Comparison of ENCODE assay signal across 14 cellular contexts in genomic region chr2:239224249-239224605, GRCh38.
A peak's percentile ranks its signal among the peaks of the same experiment; 100 is the strongest.
DNase-seq lines count a peak whose midpoint lies in the region; ATAC-seq and TF ChIP-seq lines count a peak whose summit lies in the region.
"Had no signal": no experiment of that assay in that cellular context is flagged by ENCODE, and none has a peak within 500 bp of the region (broad histone marks: within the 10 kb centered on the region; RNA-seq: fewer than 3 reads in every experiment).

No MANE protein-coding gene starts in this region.

- peaks cover 86 to 97% (median 94%) of the 10 kb centered on the region in 10 experiments for H3K4me1 ChIP-seq in BLaER1 treated with 17β-estradiol and CSF1 and Interleukin-3, amounts not matched to agents 10 nM and 100 nM
- peaks cover 92 to 100% of the 10 kb centered on the region in 2 experiments for H3K4me1 ChIP-seq in neutrophil (ENCODE audit: control insufficient read depth in 1 of 2, insufficient read depth in 1 of 2, low read depth in 1 of 2, low read length in 1 of 2)

- H3K4me3 Mint-ChIP-seq in effector memory CD8-positive, alpha-beta T cell = peak overlapping the region in 1 of 2 donors; percentile 28
- H3K4me3 Mint-ChIP-seq: CD8-positive, alpha-beta memory T cell had no signal

- H3K27me3 ChIP-seq in BLaER1 treated with 17β-estradiol and CSF1 and Interleukin-3, amounts not matched to agents 10 nM and 100 nM = no peaks in the 10 kb centered on the region
- no peaks in the 10 kb centered on the region for H3K27me3 ChIP-seq in neutrophil

- H3K4me1 Mint-ChIP-seq in effector memory CD8-positive, alpha-beta T cell (ENCODE audit: low read depth in 2 of 2) = peaks cover 62 to 71% of the 10 kb centered on the region in 2 donors

- peak overlapping the region in 9 of 11 experiments; percentile 83 to 98 (median 95); a peak in 18 of 22 replicates for H3K27ac ChIP-seq in BLaER1 treated with 17β-estradiol and CSF1 and Interleukin-3, amounts not matched to agents 10 nM and 100 nM
- H3K27ac ChIP-seq in neutrophil = peak overlapping the region; percentile 80

- H3K9ac ChIP-seq in BLaER1 treated with 17β-estradiol and CSF1 and Interleukin-3, amounts not matched to agents 10 nM and 100 nM = peak overlapping the region in 9 of 11 experiments; percentile 70 to 84 (median 82); a peak in 13 of 22 replicates

- H3K36me3 Mint-ChIP-seq in effector memory CD8-positive, alpha-beta T cell (ENCODE audit: insufficient read depth) = no peaks in the 10 kb centered on the region

- no peak for ATAC-seq in effector memory CD8-positive, alpha-beta T cell (replicated peaks)
- ATAC-seq in HG02973 (IDR thresholded peaks at IDR 0.05; ENCODE audit: unreplicated experiment) (no peak), HG03457 (IDR thresholded peaks at IDR 0.05; ENCODE audit: unreplicated experiment) (no peak)
- ATAC-seq: HCT116 had no signal

- 0 out of 22 replicates have a peak, but pooled peaks cover 0 to 4% (median 0%) of the 10 kb centered on the region in 11 experiments for H3K36me3 ChIP-seq in BLaER1 treated with 17β-estradiol and CSF1 and Interleukin-3, amounts not matched to agents 10 nM and 100 nM
- no peaks in the 10 kb centered on the region for H3K36me3 ChIP-seq in neutrophil

- peak; percentile 51 for DNase-seq in HT-29 (ENCODE audit: low spot score)
- no peak for DNase-seq in effector memory CD8-positive, alpha-beta T cell
- DNase-seq in NCI-H2029 (lab: John Stamatoyannopoulos, UW) = no peak
- no peak for DNase-seq in NCI-H2107 treated with DMSO at 0.1 percent for 48 hours (lab: John Stamatoyannopoulos, UW; ENCODE audit: unreplicated experiment)
- DNase-seq: activated CD4-positive, alpha-beta T cell treated with anti-CD3 and anti-CD28 coated beads, Interleukin-2, amount 50 U/mL, for 4 hours; CD8-positive, alpha-beta memory T cell; Kasumi-1; NCI-H524 treated with DMSO at 0.1 percent for 48 hours; stimulated activated CD4-positive, alpha-beta T cell treated with anti-CD3 and anti-CD28 coated beads, Interleukin-4, amount 100 ng/mL, for 1 hour had no signal

- peaks cover 0 to 13% (median 0%) of the 10 kb centered on the region in 11 experiments; a peak in 4 of 22 replicates for H3K9me3 ChIP-seq in BLaER1 treated with 17β-estradiol and CSF1 and Interleukin-3, amounts not matched to agents 10 nM and 100 nM (replicated peaks in 1 of 11)
- H3K9me3 ChIP-seq in neutrophil = no peaks in the 10 kb centered on the region

- H3K27ac Mint-ChIP-seq in effector memory CD8-positive, alpha-beta T cell = peak overlapping the region; percentile 39 to 81

- no peak for TF ChIP-seq CTCF in neutrophil (IDR thresholded peaks at IDR 0.05)

- no peaks in the 10 kb centered on the region for H3K9me3 Mint-ChIP-seq in effector memory CD8-positive, alpha-beta T cell

- H3K4me2 ChIP-seq in BLaER1 treated with 17β-estradiol and CSF1 and Interleukin-3, amounts not matched to agents 10 nM and 100 nM = peak overlapping the region; percentile 82 to 95 (median 90)

- no peak overlapping the region; a peak in 1 of 20 replicates for H3K4me3 ChIP-seq in BLaER1 treated with 17β-estradiol and CSF1 and Interleukin-3, amounts not matched to agents 10 nM and 100 nM
- H3K4me3 ChIP-seq in neutrophil (ENCODE audit: low read depth in 1 of 2, low read length in 1 of 2) = peak overlapping the region; percentile 54 to 63

- no peaks in the 10 kb centered on the region for H3K27me3 Mint-ChIP-seq in effector memory CD8-positive, alpha-beta T cell
- H3K27me3 Mint-ChIP-seq: CD8-positive, alpha-beta memory T cell had no signal

- peaks cover 0 to 97% (median 0%) of the 10 kb centered on the region in 11 experiments; a peak in 9 of 22 replicates for H4K20me1 ChIP-seq in BLaER1 treated with 17β-estradiol and CSF1 and Interleukin-3, amounts not matched to agents 10 nM and 100 nM

Comparison
In these comparisons a context has a peak if more than half of its experiments do, and no peak if none do; other contexts are left out.
1. H3K4me3 ChIP-seq: peak in neutrophil (2 of 2); none in BLaER1 treated with 17β-estradiol and CSF1 and Interleukin-3, amounts not matched to agents 10 nM and 100 nM (0 of 10).